ENCODE assay signal across 11 cellular contexts in genomic region chr1:21621761-21622436, GRCh38. TPM values are rescaled to one million over a fixed set of nuclear protein-coding genes. Genes with fewer than 3 reads are reported as not detected.
DNase-seq lines count a peak whose midpoint lies in the region; ATAC-seq, FAIRE-seq and TF ChIP-seq lines count a peak whose summit lies in the region.
"Had no signal": no experiment of that assay in that cellular context is flagged by ENCODE, and none has a peak within 500 bp of the region (broad histone marks: within the 10 kb centered on the region; RNA-seq: fewer than 3 reads in every experiment).

No MANE protein-coding gene starts in this region.

- intact Hi-C loops in activated CD4-positive, alpha-beta T cell treated with anti-CD3 and anti-CD28 coated beads, Interleukin-2, amount 10 ng/mL, durations not matched to agents 24 days and 14 days (cut with micrococcal nuclease), result no loop called here
- intact Hi-C loops in HepG2 (cut with micrococcal nuclease; ENCODE audit: unreplicated experiment), result no loop called here
- intact Hi-C loops in stomach (cut with DNase I; ENCODE audit: low total_unique reads), result no loop called here

- DNase-seq in activated CD4-positive, alpha-beta T cell treated with anti-CD3 and anti-CD28 coated beads, Interleukin-2, amount 10 ng/mL, durations not matched to agents 24 days and 14 days, result no peak
- DNase-seq in activated CD4-positive, alpha-beta T cell treated with anti-CD3 and anti-CD28 coated beads for 48 hours, result no peak
- DNase-seq in HepG2 (ENCODE audit: low spot score) (no peak), stomach (no peak), NCI-H2107 (lab: John Stamatoyannopoulos, UW) (no peak)
- DNase-seq in NK-92 treated with Interleukin-12 subunit alpha and Interleukin-12 subunit beta, amount 100 ng/mL, for 24 hours (lab: John Stamatoyannopoulos, UW), result no peak
- DNase-seq in stimulated activated CD4-positive, alpha-beta T cell treated with anti-CD3 and anti-CD28 coated beads, Interleukin-12 subunit alpha, Interleukin-12 subunit beta, amount 100 ng/mL, for 4 hours, result no peak
- DNase-seq: activated CD4-positive, CD25-positive, alpha-beta regulatory T cell; NCI-H524 treated with DMSO at 0.1 percent for 48 hours had no signal

- no peak overlapping the region for H2AFZ ChIP-seq in HepG2 (ENCODE audit: low read length)

- H3K27ac Mint-ChIP-seq in activated CD4-positive, alpha-beta T cell treated with anti-CD3 and anti-CD28 coated beads, Interleukin-2, amount 10 ng/mL, durations not matched to agents 24 days and 14 days, result no peak overlapping the region

- POLR2A ChIA-PET in HepG2 (lab: Yijun Ruan, JAX), result no interaction called here

- H3K36me3 ChIP-seq in HepG2 (replicated peaks in 1 of 2; ENCODE audit: control insufficient read depth in 1 of 2, insufficient read depth in 2 of 2, low read length in 2 of 2), result peaks cover 14 to 24% of the 10 kb centered on the region in 2 experiments
- H3K36me3 ChIP-seq in stomach, result peaks cover 0 to 10% (median 0%) of the 10 kb centered on the region in 4 donors

- TF ChIP-seq POLR2A in HepG2 (IDR thresholded peaks at IDR 0.05; ENCODE audit: insufficient read depth in 1 of 2, low read depth in 2 of 2, low read length in 2 of 2) (no peak), stomach (IDR thresholded peaks at IDR 0.05) (no peak)

- no peak overlapping the region for H3K4me2 ChIP-seq in HepG2 (ENCODE audit: low read depth, low read length)

- H3K9me3 Mint-ChIP-seq in activated CD4-positive, alpha-beta T cell treated with anti-CD3 and anti-CD28 coated beads, Interleukin-2, amount 10 ng/mL, durations not matched to agents 24 days and 14 days, result no peaks in the 10 kb centered on the region

- H3K9ac ChIP-seq in HepG2 (ENCODE audit: insufficient read depth, low read depth, low read length), result no peak overlapping the region
- H3K9ac ChIP-seq: GM23248 had no signal

- H3K36me3 Mint-ChIP-seq in activated CD4-positive, alpha-beta T cell treated with anti-CD3 and anti-CD28 coated beads, Interleukin-2, amount 10 ng/mL, durations not matched to agents 24 days and 14 days (ENCODE audit: low read depth), result no peaks in the 10 kb centered on the region

- H3K27me3 ChIP-seq in HepG2 (ENCODE audit: control insufficient read depth in 1 of 2, insufficient read depth in 2 of 2, low read length in 2 of 2) (no peaks in the 10 kb centered on the region; a peak in 1 of 5 replicates), stomach (peaks cover 0 to 49% (median 8%) of the 10 kb centered on the region in 3 donors)

- no peak for TF ChIP-seq EP300 in HepG2 (IDR thresholded peaks at IDR 0.05; ENCODE audit: low read depth in 2 of 2, low read length in 2 of 2)
- TF ChIP-seq EP300 in HepG2 (CRISPR knock-in tag; IDR thresholded peaks at IDR 0.05; ENCODE audit: borderline replicate concordance), result no peak
- no peak for TF ChIP-seq EP300 in stomach (IDR thresholded peaks at IDR 0.05)

- FAIRE-seq in HepG2 (lab: Jason Lieb, UNC), result no peak

- WGBS in HepG2 (ENCODE audit: low lambda C conversion rate), result 100% methylated on average over 4 of the region's 39 CpGs
- WGBS in stomach, 5 donors, result 14 to 40% (median 21%) methylated on average over 1 to 39 of the region's 39 CpGs

- in situ Hi-C loops in HepG2 (cut with HindIII; ENCODE audit: extremely low pct_ligation_motif_present, low pct_unique_long_range_greater_than_20kb), result no loop called here

- no peaks in the 10 kb centered on the region for H3K9me3 ChIP-seq in HepG2 (ENCODE audit: low read length)
- H3K9me3 ChIP-seq in stomach, result no peaks in the 10 kb centered on the region

- no TSS peak for BruUV-seq in HepG2 (replicated peaks; lab: Mats Ljungman, UMichigan)

- peaks cover 11% of the 10 kb centered on the region for H3K79me2 ChIP-seq in HepG2 (ENCODE audit: insufficient read depth, low read length)

- H3K27me3 Mint-ChIP-seq in activated CD4-positive, alpha-beta T cell treated with anti-CD3 and anti-CD28 coated beads, Interleukin-2, amount 10 ng/mL, durations not matched to agents 24 days and 14 days, result peaks cover 19% of the 10 kb centered on the region

- no peak for TF ChIP-seq CTCF in HepG2 (CRISPR knock-in tag; IDR thresholded peaks at IDR 0.05)
- TF ChIP-seq CTCF in stomach (IDR thresholded peaks at IDR 0.05), result no peak

- peaks cover 2% of the 10 kb centered on the region; the same call in 1 of the 2 replicates for H4K20me1 ChIP-seq in HepG2 (ENCODE audit: insufficient read depth, low read length)

- CTCF ChIA-PET in HepG2 (lab: Yijun Ruan, JAX; ENCODE audit: low intra/inter-chr PET ratio, low total read pairs), result no interaction called here

- peak overlapping the region; percentile 49 for H3K4me3 Mint-ChIP-seq in activated CD4-positive, alpha-beta T cell treated with anti-CD3 and anti-CD28 coated beads, Interleukin-2, amount 10 ng/mL, durations not matched to agents 24 days and 14 days

- no peak for ATAC-seq in HepG2

- H3K4me1 ChIP-seq in HepG2 (ENCODE audit: insufficient read depth, low read length), result peaks cover 30% of the 10 kb centered on the region
- peaks cover 45 to 83% (median 66%) of the 10 kb centered on the region in 4 donors for H3K4me1 ChIP-seq in stomach

- TF ChIP-seq RAD21 in HepG2 (CRISPR knock-in tag; IDR thresholded peaks at IDR 0.05), result no peak

- no peaks in the 10 kb centered on the region for H3K4me1 Mint-ChIP-seq in activated CD4-positive, alpha-beta T cell treated with anti-CD3 and anti-CD28 coated beads, Interleukin-2, amount 10 ng/mL, durations not matched to agents 24 days and 14 days

- H3K4me3 ChIP-seq in HepG2 (replicated peaks in 1 of 3; ENCODE audit: insufficient read depth in 1 of 3, low read depth in 2 of 3, low read length in 3 of 3) (no peak overlapping the region), stomach (peak overlapping the region; percentile 53 to 66 (median 58))

- H3K27ac ChIP-seq in angular gyrus (ENCODE audit: low read depth, low read length), result peak overlapping the region; percentile 5
- no peak overlapping the region for H3K27ac ChIP-seq in HepG2 (ENCODE audit: extremely low read length, insufficient read depth, low read length)
- H3K27ac ChIP-seq in stomach, result peak overlapping the region; percentile 77 to 86 (median 81)
- H3K27ac ChIP-seq: GM23248 had no signal

TF ChIP-seq in HepG2, 621 proteins besides CTCF, POLR2A, EP300 and RAD21:
- TF ChIP-seq AGO2 (optimal IDR thresholded peaks at IDR 0.05; ENCODE audit: low read depth, low read length), result peak; percentile 19
- TF ChIP-seq ZNF788 (CRISPR knock-in tag; IDR thresholded peaks at IDR 0.05; ENCODE audit: borderline replicate concordance), result no peak
- TF ChIP-seq PLSCR1 (CRISPR knock-in tag; IDR thresholded peaks at IDR 0.05; ENCODE audit: borderline replicate concordance), result no peak

RNA-seq across cellular contexts. Expression of gene RAP1GAP, which starts 47.3 kb away (rescaled TPM):
- total RNA-seq in activated CD4-positive, alpha-beta T cell treated with anti-CD3 and anti-CD28 coated beads, Interleukin-2, amount 10 ng/mL, durations not matched to agents 24 days and 14 days, result 0.42 and 0.71 TPM in 2 replicates
- total RNA-seq in HepG2 (2016; rRNA removed; fragmentation: Illumina TruSeq; extraction: Trizol), result 9.7 and 11.9 TPM in 2 replicates
- total RNA-seq in HepG2 (2016; cell fraction: cytosol; rRNA removed; fragmentation: Illumina TruSeq; extraction: Trizol; ENCODE audit: low read depth), result 3.8 and 5.0 TPM in 2 replicates
- 7.8 and 12.1 TPM in 2 replicates for total RNA-seq in HepG2 (2016; cell fraction: insoluble cytoplasmic fraction; rRNA removed; fragmentation: Illumina TruSeq; extraction: Trizol)
- total RNA-seq in HepG2 (2016; cell fraction: membrane; rRNA removed; fragmentation: Illumina TruSeq; extraction: Trizol), result 9.5 and 11.5 TPM in 2 replicates
- 13.6 and 14.7 TPM in 2 replicates for total RNA-seq in HepG2 (2016; cell fraction: nucleus; rRNA removed; fragmentation: Illumina TruSeq; extraction: Trizol)
- polyA plus RNA-seq in HepG2 (2011; rRNA removed), result 37.5 and 46.1 TPM in 2 replicates
- 21.6 and 24.9 TPM in 2 replicates for polyA plus RNA-seq in HepG2 (2011; cell fraction: cytosol; rRNA removed)
- polyA plus RNA-seq in HepG2 (2011; cell fraction: nucleus; rRNA removed), result 114 and 133 TPM in 2 replicates
- 22.0 and 27.8 TPM in 2 replicates for polyA plus RNA-seq in HepG2 (2012)
- 5.3 and 7.0 TPM in 2 replicates for polyA plus RNA-seq in HepG2 (2016; cell fraction: cytosol; fragmentation: Illumina TruSeq; extraction: Trizol; ENCODE audit: low read depth)
- polyA plus RNA-seq in HepG2 (2016; cell fraction: insoluble cytoplasmic fraction; fragmentation: Illumina TruSeq; extraction: Trizol; ENCODE audit: low read depth), result 17.1 and 23.0 TPM in 2 replicates
- polyA plus RNA-seq in HepG2 (2016; cell fraction: membrane; fragmentation: Illumina TruSeq; extraction: Trizol; ENCODE audit: low read depth), result 14.4 and 18.4 TPM in 2 replicates
- 58.0 and 62.8 TPM in 2 replicates for polyA plus RNA-seq in HepG2 (2016; cell fraction: nucleus; fragmentation: Illumina TruSeq; extraction: Trizol; ENCODE audit: insufficient read depth, low read depth)
- 18.4 and 45.8 TPM in 2 replicates for polyA minus RNA-seq in HepG2 (2011; rRNA and poly(A)+ RNA removed; ENCODE audit: low replicate concordance)
- polyA minus RNA-seq in HepG2 (2011; cell fraction: cytosol; rRNA and poly(A)+ RNA removed), result 12.8 and 14.1 TPM in 2 replicates
- 20.8 and 23.4 TPM in 2 replicates for polyA minus RNA-seq in HepG2 (2011; cell fraction: nucleus; rRNA and poly(A)+ RNA removed)
- 100 to 1,000 TPM in 1 of 5 donors, 10 to 100 TPM in 4; 21.1 to 117 (median 60.6) TPM for total RNA-seq in stomach
- polyA plus RNA-seq in stomach, result 10 to 100 TPM; 48.6 to 98.3 (median 57.9) TPM

Comparison
In these comparisons a context has a peak if more than half of its experiments do, and no peak if none do; other contexts are left out.
1. H3K4me3 ChIP-seq: peak in stomach (4 of 4); none in HepG2 (0 of 3).